ENCODE assay signal across 9 cellular contexts in genomic region chr2:230715201-230715600, GRCh38. TPM values are rescaled to one million over a fixed set of nuclear protein-coding genes. Genes with fewer than 3 reads are reported as not detected.
DNase-seq lines count a peak whose midpoint lies in the region; ATAC-seq, FAIRE-seq and TF ChIP-seq lines count a peak whose summit lies in the region.
"Had no signal": no experiment of that assay in that cellular context is flagged by ENCODE, and none has a peak within 500 bp of the region (broad histone marks: within the 10 kb centered on the region; RNA-seq: fewer than 3 reads in every experiment).

No MANE protein-coding gene starts in this region.

- WGBS in right cardiac atrium = 51% methylated on average over 3 of the region's 3 CpGs
- WGBS in heart right ventricle, 2 donors = 58 to 67% methylated on average over 3 of the region's 3 CpGs

- H3K27me3 ChIP-seq in right cardiac atrium (ENCODE audit: control insufficient read depth, insufficient read depth) (no peaks in the 10 kb centered on the region), heart right ventricle (no peaks in the 10 kb centered on the region)

- FAIRE-seq in kidney (lab: Jason Lieb, UNC) = no peak

- H3K36me3 ChIP-seq in heart right ventricle = peaks cover 0 to 7% (median 0%) of the 10 kb centered on the region in 9 donors
- no peaks in the 10 kb centered on the region for H3K36me3 ChIP-seq in kidney (ENCODE audit: control insufficient read depth in 1 of 2, insufficient read depth in 2 of 2, low read length in 2 of 2)

- DNase-seq in right cardiac atrium = no peak
- DNase-seq in heart right ventricle = no peak
- no peak for DNase-seq in activated naive CD8-positive, alpha-beta T cell treated with anti-CD3 and anti-CD28 coated beads for 36 hours
- DNase-seq in kidney = no peak
- DNase-seq in NCI-H1105 (lab: John Stamatoyannopoulos, UW) = no peak
- DNase-seq: DMS79 had no signal

- peaks cover 15% of the 10 kb centered on the region for H3K4me1 ChIP-seq in right cardiac atrium (ENCODE audit: control insufficient read depth, insufficient read depth, low read length)
- H3K4me1 ChIP-seq in heart right ventricle = peaks cover 0 to 83% (median 57%) of the 10 kb centered on the region in 9 donors
- peaks cover 24 to 29% of the 10 kb centered on the region in 2 donors for H3K4me1 ChIP-seq in kidney (ENCODE audit: control insufficient read depth in 1 of 2, insufficient read depth in 1 of 2, low read depth in 1 of 2, low read length in 2 of 2)

- no peak overlapping the region for H3K9ac ChIP-seq in kidney (ENCODE audit: low read length in 2 of 2)

- no peaks in the 10 kb centered on the region for H3K9me3 Mint-ChIP-seq in activated naive CD8-positive, alpha-beta T cell treated with anti-CD3 and anti-CD28 coated beads for 36 hours

- H3K9me3 ChIP-seq in right cardiac atrium (ENCODE audit: control insufficient read depth, low read length) = no peaks in the 10 kb centered on the region
- H3K9me3 ChIP-seq in heart right ventricle = no peaks in the 10 kb centered on the region
- H3K9me3 ChIP-seq in kidney (ENCODE audit: control insufficient read depth in 1 of 2, low read length in 2 of 2) = no peaks in the 10 kb centered on the region

- no peaks in the 10 kb centered on the region for H3K27me3 Mint-ChIP-seq in activated naive CD8-positive, alpha-beta T cell treated with anti-CD3 and anti-CD28 coated beads for 36 hours

- intact Hi-C loops in right cardiac atrium (cut with DNase I) = loop anchor here in 1 of 4 donors (10.0 kb wide), 1 partner anchor 80 kb away; no protein-coding TSS in a partner anchor
- intact Hi-C loops in heart right ventricle (cut with DNase I) = loop anchor here in 2 of 10 donors (5.0 to 10.0 kb wide), 2 partner anchors 80 to 82 kb away; no protein-coding TSS in a partner anchor
- intact Hi-C loops in kidney (cut with DNase I) = no loop called here

- H3K36me3 Mint-ChIP-seq in activated naive CD8-positive, alpha-beta T cell treated with anti-CD3 and anti-CD28 coated beads for 36 hours = peaks cover 36% of the 10 kb centered on the region

- no peak overlapping the region for H3K27ac ChIP-seq in right cardiac atrium (ENCODE audit: low read length)
- H3K27ac ChIP-seq in heart right ventricle = peak overlapping the region in 3 of 10 donors; percentile 92 to 98 (median 94)
- H3K27ac ChIP-seq in kidney (ENCODE audit: low read depth in 2 of 2, low read length in 2 of 2) = no peak overlapping the region

- H3K4me3 Mint-ChIP-seq in activated naive CD8-positive, alpha-beta T cell treated with anti-CD3 and anti-CD28 coated beads for 36 hours = peak overlapping the region; percentile 99

- H3K4me3 ChIP-seq in right cardiac atrium (ENCODE audit: low read length) (peak overlapping the region; percentile 25), heart right ventricle (peak overlapping the region in 5 of 10 donors; percentile 70 to 99 (median 98)), kidney (ENCODE audit: low read length in 2 of 2) (peak overlapping the region; percentile 86 to 89)

- TF ChIP-seq CTCF in heart right ventricle (IDR thresholded peaks at IDR 0.05) (no peak), kidney (IDR thresholded peaks at IDR 0.05; ENCODE audit: borderline replicate concordance, extremely low read depth, insufficient read depth) (no peak)

- H3K4me1 Mint-ChIP-seq in activated naive CD8-positive, alpha-beta T cell treated with anti-CD3 and anti-CD28 coated beads for 36 hours = peaks cover 61% of the 10 kb centered on the region

- ATAC-seq in right cardiac atrium (no peak), heart right ventricle (no peak), HG03135 (IDR thresholded peaks at IDR 0.05; ENCODE audit: unreplicated experiment) (no peak), HG02981 (IDR thresholded peaks at IDR 0.05; ENCODE audit: unreplicated experiment) (no peak), GM21381 (IDR thresholded peaks at IDR 0.05; ENCODE audit: unreplicated experiment) (no peak)

- peak overlapping the region; percentile 83 for H3K27ac Mint-ChIP-seq in activated naive CD8-positive, alpha-beta T cell treated with anti-CD3 and anti-CD28 coated beads for 36 hours

RNA-seq across cellular contexts. Expression of gene CAB39, which starts 2.6 kb away (rescaled TPM):
- total RNA-seq in right cardiac atrium = 10 to 100 TPM; 83.6 to 100.0 (median 89.6) TPM
- 47.2 TPM for polyA plus RNA-seq in right cardiac atrium
- total RNA-seq in heart right ventricle = 10 to 100 TPM; 72.6 to 99.7 (median 91.1) TPM
- polyA plus RNA-seq in heart right ventricle = 10 to 100 TPM; 17.3 to 26.2 TPM
- 100 to 1,000 TPM; 119 to 122 TPM for total RNA-seq in activated naive CD8-positive, alpha-beta T cell treated with anti-CD3 and anti-CD28 coated beads for 36 hours
- total RNA-seq in kidney = 77.6 TPM
- polyA plus RNA-seq in kidney (ENCODE audit: insufficient read depth, low read depth, low replicate concordance) = 39.1 TPM
